8 cellular contexts compared by ENCODE assay signal in genomic region chr14:50311974-50312733, GRCh38. TPM values are rescaled to one million over a fixed set of nuclear protein-coding genes. Genes with fewer than 3 reads are reported as not detected.
DNase-seq lines count a peak whose midpoint lies in the region; ATAC-seq and TF ChIP-seq lines count a peak whose summit lies in the region.

Gene DMAC2L (plus strand): TSS chr14:50312324. CDS start chr14:50321488, 9,164 bp downstream.
Gene L2HGDH (minus strand): TSS chr14:50312229. CDS start chr14:50312150, 79 bp downstream.

- ATAC-seq in GM21717 (IDR thresholded peaks at IDR 0.05; ENCODE audit: unreplicated experiment) = peak; percentile 93
- peak; percentile 98 for ATAC-seq in esophagus mucosa

- H3K36me3 Mint-ChIP-seq in activated T-cell treated with anti-CD3 and anti-CD28 coated beads, Interleukin-2, amount 50 U/mL, for 24 hours (ENCODE audit: low read depth) = peaks cover 58% of the 10 kb centered on the region

- H3K4me1 Mint-ChIP-seq in activated T-cell treated with anti-CD3 and anti-CD28 coated beads, Interleukin-2, amount 50 U/mL, for 24 hours (ENCODE audit: low read depth) = peaks cover 46% of the 10 kb centered on the region

- peak within 1 kb of the TSS; percentile 92 for H3K4me3 ChIP-seq in Jurkat, Clone E6-1 (ENCODE audit: low read length)

- H3K9me3 Mint-ChIP-seq in activated T-cell treated with anti-CD3 and anti-CD28 coated beads, Interleukin-2, amount 50 U/mL, for 24 hours = no peaks in the 10 kb centered on the region

- DNase-seq in DMS53 (lab: John Stamatoyannopoulos, UW) (peak; percentile 97), myocyte (ENCODE audit: low read depth) (peak; percentile 97)
- DNase-seq in Jurkat, Clone E6-1 (ENCODE audit: low read depth, low spot score) = peak; percentile 80
- DNase-seq in activated T-cell treated with anti-CD3 and anti-CD28 coated beads, Interleukin-2, amount 50 U/mL, for 24 hours = peak; percentile 93
- peak; percentile 80 to 86 for DNase-seq in stimulated activated CD8-positive, alpha-beta memory T cell treated with anti-CD3 and anti-CD28 coated beads, Interleukin-7, amount 100 ng/mL, for 48 hours (ENCODE audit: extremely low read depth in 1 of 2, low read depth in 1 of 2)

- H3K27ac Mint-ChIP-seq in activated T-cell treated with anti-CD3 and anti-CD28 coated beads, Interleukin-2, amount 50 U/mL, for 24 hours = peak within 1 kb of the TSS; percentile 99

- no peaks in the 10 kb centered on the region for H3K27me3 Mint-ChIP-seq in activated T-cell treated with anti-CD3 and anti-CD28 coated beads, Interleukin-2, amount 50 U/mL, for 24 hours

- H3K4me3 Mint-ChIP-seq in activated T-cell treated with anti-CD3 and anti-CD28 coated beads, Interleukin-2, amount 50 U/mL, for 24 hours = peak within 1 kb of the TSS; percentile 89

TF ChIP-seq in PFSK-1, 5 proteins besides CTCF, POLR2A, EP300 and RAD21:
- TF ChIP-seq FOXP2 (optimal IDR thresholded peaks at IDR 0.05; ENCODE audit: borderline replicate concordance, extremely low read depth, extremely low read length, insufficient read depth) = peak; percentile 19
- TF ChIP-seq SIN3A (IDR thresholded peaks at IDR 0.05; ENCODE audit: borderline replicate concordance, insufficient read depth, low read length) = no peak
- 0 out of 2 replicates have a peak, but pooled peaks have one; percentile 31 for TF ChIP-seq TAF1 (IDR thresholded peaks at IDR 0.05; ENCODE audit: borderline replicate concordance, insufficient read depth, low read length)
- no peak for TF ChIP-seq REST (IDR thresholded peaks at IDR 0.05; ENCODE audit: insufficient read depth in 1 of 2, low read depth in 2 of 2, low read length in 2 of 2)
- peak; percentile 77 for TF ChIP-seq POLR2AphosphoS5 (IDR thresholded peaks at IDR 0.05; ENCODE audit: low read depth, low read length)
TF ChIP-seq in PFSK-1: peak in this region for 3.

RNA-seq across cellular contexts. Expression of gene DMAC2L, which starts in this region (rescaled TPM):
- polyA plus RNA-seq in Jurkat, Clone E6-1 (2012; ENCODE audit: insufficient read depth, insufficient read length) = 20.0 TPM
- 12.6 TPM for polyA plus RNA-seq in PFSK-1 (2012; ENCODE audit: insufficient read length, low read depth)
- total RNA-seq in esophagus mucosa = 15.2 TPM
- 13.3 and 19.3 TPM in 2 replicates for total RNA-seq in myocyte
- polyA plus RNA-seq in myocyte (2012) = 13.3 TPM

RNA-seq across cellular contexts. Expression of gene L2HGDH, which starts in this region (rescaled TPM):
- 10.4 TPM for polyA plus RNA-seq in Jurkat, Clone E6-1 (2012; ENCODE audit: insufficient read depth, insufficient read length)
- polyA plus RNA-seq in PFSK-1 (2012; ENCODE audit: insufficient read length, low read depth) = 7.5 TPM
- 6.0 TPM for total RNA-seq in esophagus mucosa
- total RNA-seq in myocyte = 7.1 and 8.2 TPM in 2 replicates
- 3.3 TPM for polyA plus RNA-seq in myocyte (2012)

Comparison
In these comparisons a context has a peak if more than half of its experiments do, and no peak if none do; other contexts are left out.
1. Peak in every context shown above with its lines: DNase-seq, ATAC-seq and H3K4me3 ChIP-seq.